In genomic region chr10:70491614-70492013, GRCh38 we compare ENCODE assay signal across 20 cellular contexts. TPM values are rescaled to one million over a fixed set of nuclear protein-coding genes. Genes with fewer than 3 reads are reported as not detected.
"Had no signal": no experiment of that assay in that cellular context is flagged by ENCODE, and none has a peak within 500 bp of the region (broad histone marks: within the 10 kb centered on the region; RNA-seq: fewer than 3 reads in every experiment).

No MANE protein-coding gene starts in this region.

- H3K9me3 ChIP-seq: esophagus squamous epithelium, neutrophil, pancreas, spleen, suprapubic skin had no signal

- FAIRE-seq: pancreas had no signal

- H3K27ac ChIP-seq: esophagus squamous epithelium, neutrophil, pancreas, suprapubic skin, VCaP had no signal

- DNase-seq: activated CD4-positive, alpha-beta T cell treated with anti-CD3 and anti-CD28 coated beads, Interleukin-2, amount 50 U/mL, for 48 hours; activated CD8-positive, alpha-beta memory T cell treated with anti-CD3 and anti-CD28 coated beads, Interleukin-2, amount 10 ng/mL, durations not matched to agents 7 days and 5 days; activated naive CD8-positive, alpha-beta T cell treated with anti-CD3 and anti-CD28 coated beads for 36 hours; amniotic stem cell; dermis blood vessel endothelial cell; effector memory CD4-positive, alpha-beta T cell; esophagus squamous epithelium; mesenchymal stem cell; natural killer cell; pancreas; spleen; stimulated activated naive CD8-positive, alpha-beta T cell treated with anti-CD3 and anti-CD28 coated beads, Interleukin-15, Interleukin-2, amounts not matched to agents 100 U/mL and 50 U/mL, for 24 hours; T-helper 2 cell; trophoblast cell had no signal

- H3K27me3 ChIP-seq: esophagus squamous epithelium, pancreas, spleen had no signal

- H3K36me3 ChIP-seq: esophagus squamous epithelium, neutrophil, pancreas, suprapubic skin had no signal

- ATAC-seq: activated CD8-positive, alpha-beta memory T cell treated with anti-CD3 and anti-CD28 coated beads, Interleukin-2, amount 10 ng/mL, durations not matched to agents 7 days and 5 days; natural killer cell; pancreas; stimulated activated naive CD8-positive, alpha-beta T cell treated with anti-CD3 and anti-CD28 coated beads, Interleukin-15, Interleukin-2, amounts not matched to agents 100 U/mL and 50 U/mL, for 24 hours had no signal

- H3K36me3 Mint-ChIP-seq: activated CD8-positive, alpha-beta memory T cell treated with anti-CD3 and anti-CD28 coated beads, Interleukin-2, amount 10 ng/mL, durations not matched to agents 7 days and 5 days; activated naive CD8-positive, alpha-beta T cell treated with anti-CD3 and anti-CD28 coated beads for 36 hours; natural killer cell had no signal

- H3K4me3 Mint-ChIP-seq: activated CD8-positive, alpha-beta memory T cell treated with anti-CD3 and anti-CD28 coated beads, Interleukin-2, amount 10 ng/mL, durations not matched to agents 7 days and 5 days; activated naive CD8-positive, alpha-beta T cell treated with anti-CD3 and anti-CD28 coated beads for 36 hours; natural killer cell had no signal

- H3K9me3 Mint-ChIP-seq: activated naive CD8-positive, alpha-beta T cell treated with anti-CD3 and anti-CD28 coated beads for 36 hours; natural killer cell had no signal

- H3K27ac Mint-ChIP-seq: activated CD8-positive, alpha-beta memory T cell treated with anti-CD3 and anti-CD28 coated beads, Interleukin-2, amount 10 ng/mL, durations not matched to agents 7 days and 5 days; activated naive CD8-positive, alpha-beta T cell treated with anti-CD3 and anti-CD28 coated beads for 36 hours; natural killer cell had no signal

- H3K27me3 Mint-ChIP-seq: activated naive CD8-positive, alpha-beta T cell treated with anti-CD3 and anti-CD28 coated beads for 36 hours had no signal

- H3K4me3 ChIP-seq: esophagus squamous epithelium, pancreas, spleen, suprapubic skin had no signal

- H3K4me1 ChIP-seq: pancreas had no signal

RNA-seq across cellular contexts. Expression of gene NODAL, which starts 50.1 kb away (rescaled TPM):
- total RNA-seq: activated CD8-positive, alpha-beta memory T cell treated with anti-CD3 and anti-CD28 coated beads, Interleukin-2, amount 10 ng/mL, durations not matched to agents 7 days and 5 days; activated naive CD8-positive, alpha-beta T cell treated with anti-CD3 and anti-CD28 coated beads for 36 hours; chondrocyte; dermis blood vessel endothelial cell; esophagus squamous epithelium; glomerular endothelial cell; liver; natural killer cell; pancreas; spleen; suprapubic skin had no signal
